Comparison of ENCODE assay signal across 1 cellular context in genomic region chr7:158548726-158549125, GRCh38.
TF ChIP-seq lines count a peak whose summit lies in the region.

No MANE protein-coding gene starts in this region.

TF ChIP-seq in K562, 482 proteins besides CTCF, POLR2A, EP300 and RAD21:
- TF ChIP-seq HMGXB4 (CRISPR knock-in tag; IDR thresholded peaks at IDR 0.05) (no peak), CREM (IDR thresholded peaks at IDR 0.05; ENCODE audit: low read depth) (no peak), E2F3 (CRISPR knock-in tag; IDR thresholded peaks at IDR 0.05) (no peak), ZNF57 (CRISPR knock-in tag; IDR thresholded peaks at IDR 0.05) (no peak), GMEB1 (CRISPR knock-in tag; IDR thresholded peaks at IDR 0.05) (no peak), MLX (CRISPR knock-in tag; conservative IDR thresholded peaks at IDR 0.05) (no peak), ZSCAN29 (IDR thresholded peaks at IDR 0.05) (no peak)
